ENCODE assay signal across 8 cellular contexts in the genomic region with DNA sequence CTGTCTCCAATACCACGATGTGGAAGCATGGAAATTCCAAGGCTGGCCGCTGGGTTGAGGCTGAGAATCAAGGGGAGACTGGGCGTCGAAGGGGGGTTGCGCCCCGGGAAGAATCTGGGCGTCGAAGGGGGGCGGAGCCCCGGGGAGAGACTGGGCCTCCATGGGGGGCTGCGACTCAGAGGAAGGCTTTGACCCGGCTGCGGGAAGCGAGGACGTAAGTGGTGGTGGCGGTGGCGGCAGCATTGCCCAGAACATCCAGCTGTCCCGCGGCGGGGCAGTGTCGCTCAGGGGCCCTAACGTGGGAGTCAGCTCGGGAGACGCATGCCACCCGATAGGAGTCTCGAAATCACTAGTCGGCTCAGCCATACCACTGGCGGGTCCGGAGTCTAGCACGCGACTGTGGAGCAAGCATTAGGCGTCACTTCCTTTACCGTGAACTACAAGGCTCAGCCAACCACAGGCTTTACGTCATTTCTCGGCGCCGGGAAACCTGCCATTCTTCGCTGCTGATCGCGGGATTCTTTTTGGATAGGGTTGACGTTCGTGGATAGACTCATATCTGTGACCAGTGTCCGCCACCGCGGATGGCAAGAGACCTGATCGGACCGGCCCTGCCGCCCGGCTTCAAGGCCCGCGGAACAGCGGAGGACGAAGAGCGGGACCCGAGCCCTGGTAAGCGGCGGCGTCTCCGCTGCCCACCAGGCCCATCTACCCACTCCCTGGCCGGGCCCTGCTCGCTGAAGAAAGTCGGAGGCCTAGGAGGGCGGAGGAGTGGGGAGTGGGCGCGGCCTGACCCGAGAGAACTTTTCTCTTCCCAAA. TPM values are rescaled to one million over a fixed set of nuclear protein-coding genes. Genes with fewer than 3 reads are reported as not detected.
DNase-seq lines count a peak whose midpoint lies in the region; ATAC-seq lines count a peak whose summit lies in the region.

A gene with protein sequence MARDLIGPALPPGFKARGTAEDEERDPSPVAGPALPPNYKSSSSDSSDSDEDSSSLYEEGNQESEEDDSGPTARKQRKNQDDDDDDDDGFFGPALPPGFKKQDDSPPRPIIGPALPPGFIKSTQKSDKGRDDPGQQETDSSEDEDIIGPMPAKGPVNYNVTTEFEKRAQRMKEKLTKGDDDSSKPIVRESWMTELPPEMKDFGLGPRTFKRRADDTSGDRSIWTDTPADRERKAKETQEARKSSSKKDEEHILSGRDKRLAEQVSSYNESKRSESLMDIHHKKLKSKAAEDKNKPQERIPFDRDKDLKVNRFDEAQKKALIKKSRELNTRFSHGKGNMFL (plus strand): TSS at position 468 of the 819 bp plus-strand sequence. CDS start 117 bp downstream, at position 585.
A gene (minus strand): TSS at position 401 of the 819 bp plus-strand sequence. CDS start 35 bp downstream, at position 366.

- H2AK5ac ChIP-seq in mesenchymal stem cell (ENCODE audit: low read length, severe bottlenecking): no peak within 1 kb of the TSS

- peak within 1 kb of the TSS; percentile 59 for H3K27ac ChIP-seq in mesenchymal stem cell (ENCODE audit: low read length, poor library complexity, severe bottlenecking)

- peak; percentile 60 for ATAC-seq in GM19468 (IDR thresholded peaks at IDR 0.05; ENCODE audit: extremely low read depth, unreplicated experiment)

- under 1% methylated on average over 48 of the region's 66 CpGs for WGBS in mesenchymal stem cell

- peak within 1 kb of the TSS; percentile 94 for H3K9ac ChIP-seq in endocrine pancreas (ENCODE audit: control insufficient read depth, insufficient read depth, low read length)
- H3K9ac ChIP-seq in mesenchymal stem cell (ENCODE audit: low read length): peak within 1 kb of the TSS; percentile 99

- no peak within 1 kb of the TSS for H2BK12ac ChIP-seq in mesenchymal stem cell (ENCODE audit: low read length in 2 of 2)

- peak within 1 kb of the TSS in 1 of 2 experiments; percentile 84 for H3K14ac ChIP-seq in mesenchymal stem cell (ENCODE audit: low read length in 2 of 2)

- peaks cover 18% of the 10 kb centered on the region for H3K79me1 ChIP-seq in mesenchymal stem cell (replicated peaks; ENCODE audit: low read length, poor library complexity, severe bottlenecking)

- no peak within 1 kb of the TSS for H2BK5ac ChIP-seq in mesenchymal stem cell (ENCODE audit: low read depth, low read length, poor library complexity, severe bottlenecking)

- H3K9me3 ChIP-seq in endocrine pancreas (ENCODE audit: control insufficient read depth, low read length) (no peaks in the 10 kb centered on the region), mesenchymal stem cell (ENCODE audit: control insufficient read depth, low read length) (no peaks in the 10 kb centered on the region)

- H3K4me3 ChIP-seq in endocrine pancreas (ENCODE audit: control insufficient read depth, insufficient read depth, low read length): peak within 1 kb of the TSS; percentile 92
- H3K4me3 ChIP-seq in mesenchymal stem cell (ENCODE audit: insufficient read depth in 1 of 2, low read depth in 1 of 2, low read length in 2 of 2): peak within 1 kb of the TSS; percentile 96 to 97

- H4K8ac ChIP-seq in mesenchymal stem cell (ENCODE audit: low read length): peak within 1 kb of the TSS; percentile 89

- H2AFZ ChIP-seq in mesenchymal stem cell (ENCODE audit: low read depth, low read length): peak within 1 kb of the TSS; percentile 95

- H2BK15ac ChIP-seq in mesenchymal stem cell (ENCODE audit: low read depth, poor library complexity, severe bottlenecking): no peak within 1 kb of the TSS

- peak within 1 kb of the TSS; percentile 64 for H4K91ac ChIP-seq in mesenchymal stem cell (ENCODE audit: low read length)

- no peaks in the 10 kb centered on the region for H3K36me3 ChIP-seq in endocrine pancreas (ENCODE audit: control insufficient read depth, insufficient read depth, low read length)
- peaks cover 0 to 16% of the 10 kb centered on the region in 2 experiments for H3K36me3 ChIP-seq in mesenchymal stem cell (ENCODE audit: control insufficient read depth in 1 of 2, insufficient read depth in 2 of 2, low read depth in 1 of 2, low read length in 2 of 2)

- peak within 1 kb of the TSS; percentile 93 for H3K4me2 ChIP-seq in mesenchymal stem cell (ENCODE audit: low read length, poor library complexity, severe bottlenecking)

- peak within 1 kb of the TSS; percentile 54 to 81 for H3K4ac ChIP-seq in mesenchymal stem cell (ENCODE audit: low read depth in 1 of 2, low read length in 2 of 2)

- H3K27me3 ChIP-seq in endocrine pancreas (ENCODE audit: control insufficient read depth, insufficient read depth, low read length): no peaks in the 10 kb centered on the region
- no peaks in the 10 kb centered on the region for H3K27me3 ChIP-seq in mesenchymal stem cell (ENCODE audit: control insufficient read depth in 1 of 2, insufficient read depth in 1 of 2, low read length in 2 of 2)

- peaks cover 18% of the 10 kb centered on the region for H3K4me1 ChIP-seq in endocrine pancreas (ENCODE audit: control insufficient read depth, insufficient read depth, low read length)
- H3K4me1 ChIP-seq in mesenchymal stem cell (ENCODE audit: control insufficient read depth, insufficient read depth, low read depth, low read length): peaks cover 10% of the 10 kb centered on the region

- no peak within 1 kb of the TSS for H2BK120ac ChIP-seq in mesenchymal stem cell (ENCODE audit: low read depth, low read length)

- H3K18ac ChIP-seq in mesenchymal stem cell (ENCODE audit: low read depth in 1 of 2, low read length in 2 of 2): peak within 1 kb of the TSS in 1 of 2 experiments; percentile 38

- H3K23ac ChIP-seq in mesenchymal stem cell (ENCODE audit: low read length in 2 of 2): no peak within 1 kb of the TSS

- DNase-seq in COLO668 (lab: John Stamatoyannopoulos, UW; ENCODE audit: unreplicated experiment): peak; percentile 98
- DNase-seq in HS-27A (ENCODE audit: low read depth): peak; percentile 74
- peak; percentile 86 for DNase-seq in NK-92 treated with Interleukin-12 subunit alpha and Interleukin-12 subunit beta, amount 100 ng/mL, for 24 hours (lab: John Stamatoyannopoulos, UW)
- peak; percentile 88 for DNase-seq in activated CD8-positive, alpha-beta memory T cell treated with anti-CD3 and anti-CD28 coated beads for 4 hours (ENCODE audit: low read depth in 2 of 2)
- DNase-seq in mesenchymal stem cell: peak; percentile 98
- DNase-seq in stimulated activated CD8-positive, alpha-beta memory T cell treated with anti-CD3 and anti-CD28 coated beads, Interleukin-12 subunit alpha, Interleukin-12 subunit beta, amount 100 ng/mL, for 24 hours (ENCODE audit: extremely low read depth): peak; percentile 81

RNA-seq across cellular contexts. Expression of the first gene that starts in this region (rescaled TPM):
- 20.6 TPM for polyA plus RNA-seq in mesenchymal stem cell (2013, experiment 1 of 2)
- 19.8 TPM for polyA plus RNA-seq in mesenchymal stem cell (2013, experiment 2 of 2)

RNA-seq across cellular contexts. Expression of the second gene that starts in this region (rescaled TPM):
- polyA plus RNA-seq in mesenchymal stem cell (2013, experiment 1 of 2): 6.0 TPM
- polyA plus RNA-seq in mesenchymal stem cell (2013, experiment 2 of 2): 6.7 TPM

Comparison
In these comparisons a context has a peak if more than half of its experiments do, and no peak if none do; other contexts are left out.
1. Peak in every context shown above with its lines: DNase-seq, ATAC-seq, H3K4me3 ChIP-seq and H3K27ac ChIP-seq.